In the genomic region with DNA sequence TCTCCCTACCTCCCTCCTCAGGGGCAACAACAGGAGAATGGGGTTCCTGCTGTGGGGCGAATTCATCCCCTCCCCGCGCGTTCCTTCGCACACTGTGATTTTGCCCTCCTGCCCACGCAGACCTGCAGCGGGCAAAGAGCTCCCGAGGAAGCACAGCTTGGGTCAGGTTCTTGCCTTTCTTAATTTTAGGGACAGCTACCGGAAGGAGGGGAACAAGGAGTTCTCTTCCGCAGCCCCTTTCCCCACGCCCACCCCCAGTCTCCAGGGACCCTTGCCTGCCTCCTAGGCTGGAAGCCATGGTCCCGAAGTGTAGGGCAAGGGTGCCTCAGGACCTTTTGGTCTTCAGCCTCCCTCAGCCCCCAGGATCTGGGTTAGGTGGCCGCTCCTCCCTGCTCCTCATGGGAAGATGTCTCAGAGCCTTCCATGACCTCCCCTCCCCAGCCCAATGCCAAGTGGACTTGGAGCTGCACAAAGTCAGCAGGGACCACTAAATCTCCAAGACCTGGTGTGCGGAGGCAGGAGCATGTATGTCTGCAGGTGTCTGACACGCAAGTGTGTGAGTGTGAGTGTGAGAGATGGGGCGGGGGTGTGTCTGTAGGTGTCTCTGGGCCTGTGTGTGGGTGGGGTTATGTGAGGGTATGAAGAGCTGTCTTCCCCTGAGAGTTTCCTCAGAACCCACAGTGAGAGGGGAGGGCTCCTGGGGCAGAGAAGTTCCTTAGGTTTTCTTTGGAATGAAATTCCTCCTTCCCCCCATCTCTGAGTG, we compare ENCODE assay signal across 15 cellular contexts. TPM values are rescaled to one million over a fixed set of nuclear protein-coding genes. Genes with fewer than 3 reads are reported as not detected.
A peak's percentile ranks its signal among the peaks of the same experiment; 100 is the strongest.
DNase-seq lines count a peak whose midpoint lies in the region; ATAC-seq and TF ChIP-seq lines count a peak whose summit lies in the region.
"Had no signal": no experiment of that assay in that cellular context is flagged by ENCODE, and none has a peak within 500 bp of the region (broad histone marks: within the 10 kb centered on the region; RNA-seq: fewer than 3 reads in every experiment).

No MANE protein-coding gene starts in this region.

- peaks cover 44 to 76% (median 54%) of the 10 kb centered on the region in 10 experiments for H3K4me1 ChIP-seq in BLaER1 treated with 17β-estradiol and CSF1 and Interleukin-3, amounts not matched to agents 10 nM and 100 nM
- peaks cover 9% of the 10 kb centered on the region; the same call in 1 of the 2 replicates for H3K4me1 ChIP-seq in IMR-90 (ENCODE audit: control insufficient read depth, insufficient read depth, low read length)

- CTCF ChIA-PET in IMR-90 (lab: Yijun Ruan, JAX), result no interaction called here

- H3K14ac ChIP-seq in IMR-90 (replicated peaks; ENCODE audit: low read depth, low read length), result no peak overlapping the region

- H3K27me3 ChIP-seq in BLaER1 treated with 17β-estradiol and CSF1 and Interleukin-3, amounts not matched to agents 10 nM and 100 nM, result no peaks in the 10 kb centered on the region
- H3K27me3 ChIP-seq in IMR-90 (ENCODE audit: control insufficient read depth, insufficient read depth, low read length), result no peaks in the 10 kb centered on the region
- no peaks in the 10 kb centered on the region for H3K27me3 ChIP-seq in dorsolateral prefrontal cortex

- BruUV-seq in IMR-90 (replicated peaks; lab: Mats Ljungman, UMichigan), result no TSS peak

- H3K9me3 ChIP-seq in BLaER1 treated with 17β-estradiol and CSF1 and Interleukin-3, amounts not matched to agents 10 nM and 100 nM (replicated peaks in 1 of 11), result no peaks in the 10 kb centered on the region
- H3K9me3 ChIP-seq in IMR-90 (ENCODE audit: control insufficient read depth, insufficient read depth, low read length), result no peaks in the 10 kb centered on the region

- in situ Hi-C loops in IMR-90 (cut with MboI; ENCODE audit: low sequenced_read_pairs), result no loop called here

- peak overlapping the region in 5 of 11 experiments; percentile 19 to 55 (median 47); a peak in 4 of 22 replicates for H3K9ac ChIP-seq in BLaER1 treated with 17β-estradiol and CSF1 and Interleukin-3, amounts not matched to agents 10 nM and 100 nM
- H3K9ac ChIP-seq in IMR-90 (ENCODE audit: low read depth, low read length), result no peak overlapping the region

- DNase-seq in IMR-90 (no peak), dorsolateral prefrontal cortex (peak in 3 of 10 donors; percentile 7 to 20 (median 20)), osteocyte (ENCODE audit: extremely low spot score, unreplicated experiment) (no peak), NCI-H226 (no peak), iPS-NIHi11 (ENCODE audit: low spot score) (no peak)
- DNase-seq: activated CD4-positive, alpha-beta T cell treated with anti-CD3 and anti-CD28 coated beads for 1 hour; NCI-H1417; PC-3; T-helper 1 cell had no signal

- POLR2A ChIA-PET in IMR-90 (lab: Charles Lee; ENCODE audit: unreplicated experiment), result no interaction called here

- no peaks in the 10 kb centered on the region for H3K9me3 Mint-ChIP-seq in osteocyte (ENCODE audit: unreplicated experiment)
- H3K9me3 Mint-ChIP-seq: CD8-positive, alpha-beta memory T cell had no signal

- H3K27me3 Mint-ChIP-seq in osteocyte (ENCODE audit: unreplicated experiment), result no peaks in the 10 kb centered on the region

- ATAC-seq in IMR-90 (ENCODE audit: low read depth) (no peak), GM19463 (IDR thresholded peaks at IDR 0.05; ENCODE audit: unreplicated experiment) (no peak), HG03045 (IDR thresholded peaks at IDR 0.05; ENCODE audit: unreplicated experiment) (no peak)
- ATAC-seq: PC-3 had no signal

- H2BK15ac ChIP-seq in IMR-90 (ENCODE audit: low read depth, low read length), result no peak overlapping the region

- intact Hi-C loops in IMR-90 (cut with micrococcal nuclease) (no loop called here), dorsolateral prefrontal cortex (cut with DNase I) (loop anchor here in 1 of 2 donors (5.0 kb wide), 1 partner anchor 47 kb away; a partner anchor contains a TSS)

- H3K36me3 Mint-ChIP-seq in osteocyte (ENCODE audit: unreplicated experiment), result peaks cover 46% of the 10 kb centered on the region

- 100% methylated on average over 1 of the region's 16 CpGs; no CpG with 5 or more reads in 1 of the 2 experiments for WGBS in IMR-90 (ENCODE audit: extremely low coverage in 2 of 2, insufficient read length in 1 of 2), 2 experiments

- H2AK5ac ChIP-seq in IMR-90 (ENCODE audit: low read depth, low read length), result no peak overlapping the region

- H2BK5ac ChIP-seq in IMR-90 (ENCODE audit: low read depth, low read length, poor library complexity, severe bottlenecking), result peak overlapping the region; percentile 33

- H3K23ac ChIP-seq in IMR-90 (ENCODE audit: low read depth, low read length), result no peak overlapping the region

- no peak overlapping the region for H2BK20ac ChIP-seq in IMR-90 (ENCODE audit: low read depth, low read length)

- no peak overlapping the region for H3K4me3 Mint-ChIP-seq in osteocyte (ENCODE audit: unreplicated experiment)

- no peak overlapping the region for H2BK120ac ChIP-seq in IMR-90 (ENCODE audit: low read depth, low read length)

- H3K4ac ChIP-seq in IMR-90 (ENCODE audit: low read depth, low read length), result no peak overlapping the region

- TF ChIP-seq CTCF in IMR-90 (conservative IDR thresholded peaks at IDR 0.05; ENCODE audit: low read depth, low read length) (no peak), dorsolateral prefrontal cortex (IDR thresholded peaks at IDR 0.05 in 54 of 56, conservative IDR thresholded peaks at IDR 0.05 in 2 of 56; ENCODE audit: low read depth in 1 of 56, partially characterized antibody in 56 of 56) (no peak), osteocyte (IDR thresholded peaks at IDR 0.05) (no peak)

- H4K8ac ChIP-seq in IMR-90 (ENCODE audit: low read depth in 2 of 2, low read length in 2 of 2), result no peak overlapping the region; a peak in 1 of 4 replicates

- H2AK9ac ChIP-seq in IMR-90 (replicated peaks; ENCODE audit: low read depth, low read length, poor library complexity), result no peak overlapping the region

- H3K27ac Mint-ChIP-seq in osteocyte (ENCODE audit: unreplicated experiment), result peak overlapping the region; percentile 54

- H3K18ac ChIP-seq in IMR-90 (ENCODE audit: low read depth, low read length), result no peak overlapping the region

- no peak overlapping the region for H3K56ac ChIP-seq in IMR-90 (ENCODE audit: extremely low read depth, insufficient read depth, low read length)

- H3K4me1 Mint-ChIP-seq in osteocyte (ENCODE audit: unreplicated experiment), result peaks cover 43% of the 10 kb centered on the region

- H4K20me1 ChIP-seq in BLaER1 treated with 17β-estradiol and CSF1 and Interleukin-3, amounts not matched to agents 10 nM and 100 nM, result peaks cover 0 to 88% (median 5%) of the 10 kb centered on the region in 11 experiments; a peak in 9 of 22 replicates
- peaks cover 48% of the 10 kb centered on the region for H4K20me1 ChIP-seq in IMR-90 (ENCODE audit: insufficient read depth, low read length)

- H3K79me1 ChIP-seq in IMR-90 (ENCODE audit: low read depth in 1 of 2, low read length in 2 of 2), result peaks cover 30 to 79% of the 10 kb centered on the region in 2 experiments; a peak in 3 of 4 replicates

- peak overlapping the region; percentile 49 to 79 (median 69) for H3K4me2 ChIP-seq in BLaER1 treated with 17β-estradiol and CSF1 and Interleukin-3, amounts not matched to agents 10 nM and 100 nM
- no peak overlapping the region for H3K4me2 ChIP-seq in IMR-90 (ENCODE audit: low read depth, low read length)

- TF ChIP-seq RAD21 in IMR-90 (IDR thresholded peaks at IDR 0.05; ENCODE audit: low read length), result no peak

- H3K4me3 ChIP-seq in BLaER1 treated with 17β-estradiol and CSF1 and Interleukin-3, amounts not matched to agents 10 nM and 100 nM, result no peak overlapping the region
- no peak overlapping the region for H3K4me3 ChIP-seq in IMR-90 (ENCODE audit: insufficient read depth, low read depth, low read length)
- H3K4me3 ChIP-seq in dorsolateral prefrontal cortex, result no peak overlapping the region

- H3K9me1 ChIP-seq in IMR-90 (ENCODE audit: insufficient read depth, low read length), result peaks cover 9% of the 10 kb centered on the region; the same call in 1 of the 2 replicates

- dilution Hi-C loops in IMR-90 (cut with HindIII; ENCODE audit: low sequenced_read_pairs, unreplicated experiment), result no loop called here

- H2AFZ ChIP-seq in IMR-90 (replicated peaks; ENCODE audit: low read length, poor library complexity), result no peak overlapping the region

- no peak overlapping the region for H4K91ac ChIP-seq in IMR-90 (ENCODE audit: insufficient read depth, low read depth, low read length)

- no peak for TF ChIP-seq POLR2A in IMR-90 (IDR thresholded peaks at IDR 0.05; ENCODE audit: low read depth, low read length)

- peaks cover 50 to 70% (median 60%) of the 10 kb centered on the region in 11 experiments for H3K36me3 ChIP-seq in BLaER1 treated with 17β-estradiol and CSF1 and Interleukin-3, amounts not matched to agents 10 nM and 100 nM
- H3K36me3 ChIP-seq in IMR-90 (ENCODE audit: control insufficient read depth, insufficient read depth, low read length), result peaks cover 62% of the 10 kb centered on the region

- peak overlapping the region in 6 of 11 experiments; percentile 4 to 72 (median 32); a peak in 4 of 22 replicates for H3K27ac ChIP-seq in BLaER1 treated with 17β-estradiol and CSF1 and Interleukin-3, amounts not matched to agents 10 nM and 100 nM
- H3K27ac ChIP-seq in IMR-90 (ENCODE audit: insufficient read depth, low read length) (no peak overlapping the region), dorsolateral prefrontal cortex (peak overlapping the region in 31 of 59 donors; percentile 1 to 81 (median 59))

- H4K5ac ChIP-seq in IMR-90 (ENCODE audit: low read depth, low read length), result no peak overlapping the region

TF ChIP-seq in IMR-90, 13 proteins besides CTCF, POLR2A, EP300 and RAD21 (continues in another document):
- TF ChIP-seq FOS (IDR thresholded peaks at IDR 0.05; ENCODE audit: low read depth, low read length) (no peak), BHLHE40 (IDR thresholded peaks at IDR 0.05; ENCODE audit: low read depth, low read length) (no peak)

RNA-seq across cellular contexts. Expression of a gene that starts 47.7 kb away (rescaled TPM):
- total RNA-seq in IMR-90 (2012; rRNA removed) (under 0.01 TPM in 1 of 2 replicates, not detected in the other), dorsolateral prefrontal cortex (under 1 TPM in 10 of 120 experiments, not detected in 110; 0.14 to 0.39 (median 0.26) TPM), osteocyte (not detected in 2 replicates)
- not detected in 2 replicates for polyA plus RNA-seq in IMR-90 (2012; rRNA removed)
- not detected in 2 replicates for polyA plus RNA-seq in IMR-90 (2012; cell fraction: cytosol; rRNA removed)
- not detected in 2 replicates for polyA plus RNA-seq in IMR-90 (2012; cell fraction: nucleus; rRNA removed; ENCODE audit: low replicate concordance)
- total RNA-seq: CD8-positive, alpha-beta memory T cell; mesenteric fat pad; NCI-H460; PC-3 had no signal
- polyA plus RNA-seq: CD8-positive, alpha-beta memory T cell had no signal

RNA-seq across cellular contexts. Expression of a gene that starts 49.6 kb away (rescaled TPM):
- total RNA-seq in IMR-90 (2012; rRNA removed) (79.8 and 113 TPM in 2 replicates), dorsolateral prefrontal cortex (100 to 1,000 TPM in 14 of 120 experiments, 10 to 100 TPM in 106; 54.6 to 125 (median 90.0) TPM), osteocyte (402 and 409 TPM in 2 replicates)
- polyA plus RNA-seq in IMR-90 (2012; rRNA removed), result 262 and 304 TPM in 2 replicates
- 126 and 206 TPM in 2 replicates for polyA plus RNA-seq in IMR-90 (2012; cell fraction: cytosol; rRNA removed)
- 161 and 251 TPM in 2 replicates for polyA plus RNA-seq in IMR-90 (2012; cell fraction: nucleus; rRNA removed; ENCODE audit: low replicate concordance)
